8 cellular contexts compared by ENCODE assay signal in genomic region chr2:105746177-105747080, GRCh38. TPM values are rescaled to one million over a fixed set of nuclear protein-coding genes. Genes with fewer than 3 reads are reported as not detected.
A peak's percentile ranks its signal among the peaks of the same experiment; 100 is the strongest.
DNase-seq lines count a peak whose midpoint lies in the region; ATAC-seq and TF ChIP-seq lines count a peak whose summit lies in the region.

No MANE protein-coding gene starts in this region.

- peak overlapping the region; percentile 99 to 100 for H3K27ac Mint-ChIP-seq in activated naive CD4-positive, alpha-beta T cell treated with anti-CD3 and anti-CD28 coated beads, Interleukin-2, amount 50 U/mL, for 72 hours

- peaks cover 54 to 72% of the 10 kb centered on the region in 2 donors for H3K36me3 Mint-ChIP-seq in activated naive CD4-positive, alpha-beta T cell treated with anti-CD3 and anti-CD28 coated beads, Interleukin-2, amount 50 U/mL, for 72 hours

- TF ChIP-seq CTCF in Peyer's patch (IDR thresholded peaks at IDR 0.05), result no peak

- ATAC-seq in GM18867 (IDR thresholded peaks at IDR 0.05; ENCODE audit: unreplicated experiment) (peak; percentile 43), HG02938 (IDR thresholded peaks at IDR 0.05; ENCODE audit: unreplicated experiment) (peak; percentile 55)
- ATAC-seq in activated naive CD4-positive, alpha-beta T cell treated with anti-CD3 and anti-CD28 coated beads, Interleukin-2, amount 50 U/mL, for 72 hours, result peak; percentile 64 to 78

- peaks cover 7 to 17% of the 10 kb centered on the region in 2 donors for H3K9me3 Mint-ChIP-seq in activated naive CD4-positive, alpha-beta T cell treated with anti-CD3 and anti-CD28 coated beads, Interleukin-2, amount 50 U/mL, for 72 hours

- H3K27me3 ChIP-seq in Peyer's patch (no peaks in the 10 kb centered on the region), iPS DF 6.9 (ENCODE audit: control insufficient read depth, insufficient read depth, low read length) (no peaks in the 10 kb centered on the region)

- H3K27ac ChIP-seq in Peyer's patch, result peak overlapping the region; percentile 89 to 97 (median 96)
- H3K27ac ChIP-seq in iPS DF 6.9 (ENCODE audit: low read length), result no peak overlapping the region

- TF ChIP-seq POLR2A in Peyer's patch (IDR thresholded peaks at IDR 0.05), result peak in 1 of 2 donors; percentile 61

- peak; percentile 88 to 98 (median 96) for DNase-seq in Peyer's patch
- peak; percentile 90 for DNase-seq in activated naive CD4-positive, alpha-beta T cell treated with anti-CD3 and anti-CD28 coated beads, Interleukin-2, amount 50 U/mL, for 72 hours (ENCODE audit: low spot score in 2 of 2)
- DNase-seq in iPS DF 6.9 (ENCODE audit: low read depth, low spot score), result no peak
- DNase-seq in stimulated activated CD4-positive, alpha-beta T cell treated with anti-CD3 and anti-CD28 coated beads, Interleukin-12 subunit alpha, Interleukin-12 subunit beta, amount 100 ng/mL, for 24 hours (ENCODE audit: low read depth in 2 of 2), result peak; percentile 80 to 92
- no peak for DNase-seq in NCI-H446 (lab: John Stamatoyannopoulos, UW)
- no peak for DNase-seq in globus pallidus (ENCODE audit: low spot score)

- H3K9me3 ChIP-seq in Peyer's patch, result no peaks in the 10 kb centered on the region
- no peaks in the 10 kb centered on the region for H3K9me3 ChIP-seq in iPS DF 6.9 (ENCODE audit: control insufficient read depth, insufficient read depth, low read length)

- H3K4me1 ChIP-seq in Peyer's patch, result peaks cover 0 to 58% (median 14%) of the 10 kb centered on the region in 4 donors
- peaks cover 5% of the 10 kb centered on the region; the same call in 1 of the 2 replicates for H3K4me1 ChIP-seq in iPS DF 6.9 (ENCODE audit: control insufficient read depth, insufficient read depth, low read length)

- H3K4me3 ChIP-seq in Peyer's patch (peak overlapping the region; percentile 79 to 96 (median 92)), iPS DF 6.9 (ENCODE audit: low read length) (peak overlapping the region; percentile 95; the same call in 1 of the 2 replicates)

- WGBS in iPS DF 6.9 (ENCODE audit: insufficient coverage, insufficient read length), result no CpG with 5 or more reads among the region's 23 CpGs

- H3K36me3 ChIP-seq in Peyer's patch (no peaks in the 10 kb centered on the region), iPS DF 6.9 (ENCODE audit: control insufficient read depth, insufficient read depth, low read length) (no peaks in the 10 kb centered on the region; the same call in 1 of the 2 replicates)

RNA-seq across cellular contexts. Expression of gene NCK2, which starts 1.7 kb away (rescaled TPM):
- total RNA-seq in Peyer's patch, result 10 to 100 TPM; 58.6 to 94.5 (median 85.8) TPM
- total RNA-seq in activated naive CD4-positive, alpha-beta T cell treated with anti-CD3 and anti-CD28 coated beads, Interleukin-2, amount 50 U/mL, for 72 hours, result 10 to 100 TPM; 89.3 to 98.5 TPM

Comparison
In these comparisons a context has a peak if more than half of its experiments do, and no peak if none do; other contexts are left out.
1. DNase-seq: peak in Peyer's patch (3 of 3), activated naive CD4-positive, alpha-beta T cell treated with anti-CD3 and anti-CD28 coated beads, Interleukin-2, amount 50 U/mL, for 72 hours (2 of 2) and stimulated activated CD4-positive, alpha-beta T cell treated with anti-CD3 and anti-CD28 coated beads, Interleukin-12 subunit alpha, Interleukin-12 subunit beta, amount 100 ng/mL, for 24 hours (2 of 2); none in iPS DF 6.9 (single experiment), NCI-H446 (0 of 2) and globus pallidus (single experiment).
2. Peak in every context shown above with its lines, with median percentiles within 50 percentile points of each other: ATAC-seq.